8 cellular contexts compared by ENCODE assay signal in genomic region chr9:6068983-6069382, GRCh38. TPM values are rescaled to one million over a fixed set of nuclear protein-coding genes. Genes with fewer than 3 reads are reported as not detected.
DNase-seq lines count a peak whose midpoint lies in the region; ATAC-seq lines count a peak whose summit lies in the region.

No MANE protein-coding gene starts in this region.

- peaks cover 4% of the 10 kb centered on the region for H3K36me3 Mint-ChIP-seq in activated CD4-positive, alpha-beta memory T cell treated with anti-CD3 and anti-CD28 coated beads, Interleukin-2, amount 10 ng/mL, durations not matched to agents 7 days and 5 days (ENCODE audit: low read depth)

- H3K4me3 Mint-ChIP-seq in activated CD4-positive, alpha-beta memory T cell treated with anti-CD3 and anti-CD28 coated beads, Interleukin-2, amount 10 ng/mL, durations not matched to agents 7 days and 5 days = no peak overlapping the region

- POLR2A ChIA-PET in activated CD4-positive, alpha-beta memory T cell treated with anti-CD3 and anti-CD28 coated beads, Interleukin-2, amount 10 ng/mL, durations not matched to agents 7 days and 5 days (lab: Charles Lee) = interaction anchor here (0.6 to 1.2 kb wide), 3 partner anchors 345 to 688 kb away, joined by 3 read pairs; partner anchors contain the start of gene KDM4C

- ATAC-seq in GM19324 (IDR thresholded peaks at IDR 0.05; ENCODE audit: low FRiP score, unreplicated experiment) (peak; percentile 82), HG03175 (IDR thresholded peaks at IDR 0.05; ENCODE audit: unreplicated experiment) (peak; percentile 98)

- CTCF ChIA-PET in activated CD4-positive, alpha-beta memory T cell treated with anti-CD3 and anti-CD28 coated beads, Interleukin-2, amount 10 ng/mL, durations not matched to agents 7 days and 5 days (lab: Charles Lee) = interaction anchor here (0.6 to 2.4 kb wide), 8 partner anchors 15 to 339 kb away, joined by 3 to 14 read pairs (median 3); no protein-coding TSS in a partner anchor

- no peaks in the 10 kb centered on the region for H3K27me3 Mint-ChIP-seq in activated CD4-positive, alpha-beta memory T cell treated with anti-CD3 and anti-CD28 coated beads, Interleukin-2, amount 10 ng/mL, durations not matched to agents 7 days and 5 days

- H3K27ac Mint-ChIP-seq in activated CD4-positive, alpha-beta memory T cell treated with anti-CD3 and anti-CD28 coated beads, Interleukin-2, amount 10 ng/mL, durations not matched to agents 7 days and 5 days = peak overlapping the region; percentile 70

- DNase-seq in AML-193 (lab: John Stamatoyannopoulos, UW) (peak; percentile 67 to 77), occipital lobe (lab: John Stamatoyannopoulos, UW) (no peak), DMS 273 (lab: John Stamatoyannopoulos, UW; ENCODE audit: unreplicated experiment) (no peak), NCI-H526 (lab: John Stamatoyannopoulos, UW) (no peak)
- DNase-seq in activated CD4-positive, alpha-beta memory T cell treated with anti-CD3 and anti-CD28 coated beads, Interleukin-2, amount 10 ng/mL, durations not matched to agents 7 days and 5 days = peak; percentile 30
- no peak for DNase-seq in stimulated activated CD4-positive, alpha-beta T cell treated with anti-CD3 and anti-CD28 coated beads, Interleukin-2, amount 100 ng/mL, for 48 hours

- peaks cover 17% of the 10 kb centered on the region for H3K4me1 Mint-ChIP-seq in activated CD4-positive, alpha-beta memory T cell treated with anti-CD3 and anti-CD28 coated beads, Interleukin-2, amount 10 ng/mL, durations not matched to agents 7 days and 5 days

- peaks cover 16% of the 10 kb centered on the region for H3K9me3 Mint-ChIP-seq in activated CD4-positive, alpha-beta memory T cell treated with anti-CD3 and anti-CD28 coated beads, Interleukin-2, amount 10 ng/mL, durations not matched to agents 7 days and 5 days

RNA-seq across cellular contexts. Expression of gene RANBP6, which starts 53.6 kb away (rescaled TPM):
- 10 to 100 TPM; 22.0 to 23.3 TPM for total RNA-seq in activated CD4-positive, alpha-beta memory T cell treated with anti-CD3 and anti-CD28 coated beads, Interleukin-2, amount 10 ng/mL, durations not matched to agents 7 days and 5 days
- 69.4 TPM for total RNA-seq in occipital lobe

Comparison
In these comparisons a context has a peak if more than half of its experiments do, and no peak if none do; other contexts are left out.
1. DNase-seq: peak in AML-193 (2 of 2) and activated CD4-positive, alpha-beta memory T cell treated with anti-CD3 and anti-CD28 coated beads, Interleukin-2, amount 10 ng/mL, durations not matched to agents 7 days and 5 days (single experiment); none in occipital lobe (single experiment), DMS 273 (single experiment), NCI-H526 (0 of 2) and stimulated activated CD4-positive, alpha-beta T cell treated with anti-CD3 and anti-CD28 coated beads, Interleukin-2, amount 100 ng/mL, for 48 hours (0 of 2).